Comparison of ENCODE assay signal across 8 cellular contexts in the genomic region with DNA sequence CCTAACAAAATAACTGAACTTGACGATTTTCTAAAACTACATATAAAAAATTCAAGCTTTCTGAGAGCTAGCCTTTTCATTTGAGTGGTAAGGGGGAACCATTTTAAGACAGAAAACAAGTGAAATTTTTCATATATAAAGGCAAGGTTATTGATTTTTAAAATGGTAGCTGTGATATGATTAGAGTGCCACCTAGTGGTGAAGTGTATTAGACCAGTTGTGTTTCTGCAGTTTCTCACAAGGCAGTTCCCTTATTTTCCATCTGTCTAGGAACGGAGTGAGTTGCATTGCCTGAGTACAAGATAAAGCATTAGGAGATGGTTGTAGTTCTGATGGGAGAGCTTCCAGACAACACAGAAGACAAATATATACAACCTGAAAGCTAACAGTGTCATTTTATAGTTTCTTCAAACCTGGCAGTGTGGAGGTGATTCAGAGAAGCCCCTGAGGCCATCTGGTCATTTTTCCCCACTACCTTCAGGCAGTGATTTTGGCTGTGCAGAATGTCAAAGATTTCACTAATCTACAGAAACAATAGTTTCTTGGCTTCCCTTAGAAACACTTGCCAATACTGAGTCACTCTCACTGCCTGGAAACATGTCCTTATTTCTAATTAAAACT.
DNase-seq lines count a peak whose midpoint lies in the region; ATAC-seq and TF ChIP-seq lines count a peak whose summit lies in the region.

No MANE protein-coding gene starts in this region.

- H3K4me1 ChIP-seq in testis: no peaks in the 10 kb centered on the region

- intact Hi-C loops in testis (cut with DNase I; ENCODE audit: low total_unique reads) (no loop called here), sciatic nerve (cut with DNase I) (no loop called here)

- no peak overlapping the region for H3K27ac ChIP-seq in testis

- no peak overlapping the region for H3K27ac Mint-ChIP-seq in immature natural killer cell

- peaks cover 0 to 5% (median 0%) of the 10 kb centered on the region in 6 donors for H3K9me3 Mint-ChIP-seq in immature natural killer cell

- peaks cover 0 to 2% (median 0%) of the 10 kb centered on the region in 3 donors for H3K27me3 Mint-ChIP-seq in immature natural killer cell (ENCODE audit: low read depth in 3 of 3)

- H3K4me1 Mint-ChIP-seq in immature natural killer cell: no peaks in the 10 kb centered on the region

- no peaks in the 10 kb centered on the region for H3K36me3 ChIP-seq in testis (ENCODE audit: low read depth, missing control alignments)

- no peaks in the 10 kb centered on the region for H3K9me3 ChIP-seq in testis

- TF ChIP-seq POLR2A in testis (IDR thresholded peaks at IDR 0.05): no peak

- H3K4me3 Mint-ChIP-seq in immature natural killer cell: no peak overlapping the region

- ATAC-seq in GM18517 (IDR thresholded peaks at IDR 0.05; ENCODE audit: unreplicated experiment): peak; percentile 78
- ATAC-seq in HG03159 (IDR thresholded peaks at IDR 0.05; ENCODE audit: unreplicated experiment): peak; percentile 71
- no peak for ATAC-seq in sciatic nerve

- WGBS in testis, 2 donors: 12 to 14% methylated on average over 2 of the region's 2 CpGs

- peak; percentile 62 to 92 (median 74) for TF ChIP-seq CTCF in testis (IDR thresholded peaks at IDR 0.05)

- no peak overlapping the region for H3K4me3 ChIP-seq in testis

- no peaks in the 10 kb centered on the region for H3K36me3 Mint-ChIP-seq in immature natural killer cell

- H3K27me3 ChIP-seq in testis: no peaks in the 10 kb centered on the region

- DNase-seq in Ammon's horn (ENCODE audit: low spot score) (peak; percentile 69), NCI-H345 treated with DMSO at 0.1 percent for 48 hours (lab: John Stamatoyannopoulos, UW; ENCODE audit: unreplicated experiment) (peak; percentile 71), amniotic stem cell (lab: John Stamatoyannopoulos, UW) (peak; percentile 42), immature natural killer cell (peak in 2 of 3 donors; percentile 2 to 3), testis (peak; percentile 24), sciatic nerve (ENCODE audit: low spot score) (no peak)
